8 cellular contexts compared by ENCODE assay signal in genomic region chr22:40637181-40638150, GRCh38. TPM values are rescaled to one million over a fixed set of nuclear protein-coding genes. Genes with fewer than 3 reads are reported as not detected.
DNase-seq lines count a peak whose midpoint lies in the region; ATAC-seq, FAIRE-seq and TF ChIP-seq lines count a peak whose summit lies in the region.

No MANE protein-coding gene starts in this region.

- H3K9me1 ChIP-seq in K562 (ENCODE audit: control insufficient read depth, insufficient read depth, low read length): no peaks in the 10 kb centered on the region
- no peaks in the 10 kb centered on the region for H3K9me1 ChIP-seq in keratinocyte (ENCODE audit: control insufficient read depth, extremely low read depth, insufficient read depth, low read length)

- H3K4me3 ChIP-seq in GM08714 (ENCODE audit: low read length) (peak overlapping the region; percentile 81), K562 (peak overlapping the region; percentile 86), keratinocyte (ENCODE audit: control insufficient read depth in 2 of 3, extremely low read depth in 1 of 3, insufficient read depth in 2 of 3, low read depth in 1 of 3, low read length in 3 of 3) (peak overlapping the region; percentile 72 to 95 (median 76))

- intact Hi-C loops in K562 (cut with micrococcal nuclease): no loop called here

- no peaks in the 10 kb centered on the region for H3K27me3 ChIP-seq in K562 (ENCODE audit: control insufficient read depth in 2 of 2, insufficient read depth in 2 of 2, low read length in 2 of 2)
- H3K27me3 ChIP-seq in keratinocyte (ENCODE audit: control insufficient read depth, extremely low read depth, insufficient read depth, low read length): no peaks in the 10 kb centered on the region

- H3K4me1 ChIP-seq in K562 (replicated peaks in 1 of 2; ENCODE audit: control insufficient read depth in 2 of 2, insufficient read depth in 2 of 2, low read length in 2 of 2) (peaks cover 13 to 23% of the 10 kb centered on the region in 2 experiments; a peak in 4 of 5 replicates), keratinocyte (ENCODE audit: control insufficient read depth, extremely low read depth, insufficient read depth, low read length) (peaks cover 22% of the 10 kb centered on the region)

- 41% methylated on average over 37 of the region's 46 CpGs for WGBS in K562 (ENCODE audit: insufficient coverage, low coverage, missing lambda C conversion rate)

- TF ChIP-seq RAD21 in K562 (CRISPR knock-in tag; conservative IDR thresholded peaks at IDR 0.05 in 1 of 2, IDR thresholded peaks at IDR 0.05 in 1 of 2): no peak

- H3K36me3 ChIP-seq in K562 (ENCODE audit: control insufficient read depth, insufficient read depth, low read length): no peaks in the 10 kb centered on the region
- H3K36me3 ChIP-seq in keratinocyte (ENCODE audit: control insufficient read depth in 2 of 2, extremely low read depth in 1 of 2, insufficient read depth in 2 of 2, low read length in 2 of 2): no peaks in the 10 kb centered on the region

- no peak for TF ChIP-seq POLR2A in K562 (conservative IDR thresholded peaks at IDR 0.05)

- in situ Hi-C loops in K562 (cut with MboI): no loop called here

- peak overlapping the region; percentile 94 to 98 (median 97) for H3K4me3 Mint-ChIP-seq in T-cell

- TSS peak; percentile 80 for BruUV-seq in K562 (replicated peaks; lab: Mats Ljungman, UMichigan)

- FAIRE-seq in K562 (lab: Jason Lieb, UNC) (no peak), keratinocyte (lab: Jason Lieb, UNC) (no peak)

- H3K9ac ChIP-seq in K562 (ENCODE audit: insufficient read depth in 1 of 2, low read depth in 2 of 2, low read length in 2 of 2): peak overlapping the region; percentile 94 to 98
- peak overlapping the region; percentile 85 for H3K9ac ChIP-seq in keratinocyte (ENCODE audit: control insufficient read depth, extremely low read depth, insufficient read depth, low read length)

- H3K79me2 ChIP-seq in K562 (ENCODE audit: control insufficient read depth, insufficient read depth, low read length) (peaks cover 38% of the 10 kb centered on the region), keratinocyte (ENCODE audit: control insufficient read depth, insufficient read depth, low read length) (peaks cover 40% of the 10 kb centered on the region)

- no peaks in the 10 kb centered on the region for H3K27me3 Mint-ChIP-seq in T-cell

- H3K9me3 Mint-ChIP-seq in T-cell: no peaks in the 10 kb centered on the region

- no peaks in the 10 kb centered on the region for H3K9me3 ChIP-seq in K562 (replicated peaks; ENCODE audit: control insufficient read depth, insufficient read depth, low read depth, low read length)
- H3K9me3 ChIP-seq in keratinocyte (ENCODE audit: control insufficient read depth, low read depth, low read length): no peaks in the 10 kb centered on the region

- H2AFZ ChIP-seq in K562 (ENCODE audit: low read depth, low read length) (peak overlapping the region; percentile 97), keratinocyte (ENCODE audit: control insufficient read depth, low read length) (peak overlapping the region; percentile 73)

- CTCF ChIA-PET in T-cell (lab: Charles Lee): interaction anchor here in 1 of 2 donors (0.6 to 1.4 kb wide), 6 partner anchors 8 to 393 kb away, joined by 3 to 6 read pairs (median 3); no protein-coding TSS in a partner anchor
- CTCF ChIA-PET in K562 (lab: Yijun Ruan, JAX; ENCODE audit: low intra/inter-chr PET ratio): no interaction called here

- TF ChIP-seq EP300 in K562 (IDR thresholded peaks at IDR 0.05; ENCODE audit: low read length): no peak

- TF ChIP-seq CTCF in K562 (IDR thresholded peaks at IDR 0.05 in 2 of 3, conservative IDR thresholded peaks at IDR 0.05 in 1 of 3; ENCODE audit: insufficient read depth in 2 of 3, low read depth in 1 of 3, low read length in 3 of 3) (no peak), keratinocyte (optimal IDR thresholded peaks at IDR 0.05 in 1 of 3, IDR thresholded peaks at IDR 0.05 in 1 of 3, conservative IDR thresholded peaks at IDR 0.05 in 1 of 3; ENCODE audit: extremely low read depth in 1 of 3, insufficient read depth in 2 of 3, low read length in 3 of 3) (no peak)

- H3K27ac Mint-ChIP-seq in T-cell: peak overlapping the region; percentile 92 to 97

- H3K4me1 Mint-ChIP-seq in T-cell: peaks cover 35 to 37% (median 37%) of the 10 kb centered on the region in 3 donors

- ATAC-seq in HG03064 (IDR thresholded peaks at IDR 0.05; ENCODE audit: low read depth, unreplicated experiment) (peak; percentile 25), T-cell (replicated peaks in 1 of 4) (peak; percentile 24 to 38 (median 36)), K562 (peak; percentile 4; the same call in 1 of the 3 replicates)

- no peaks in the 10 kb centered on the region for H3K36me3 Mint-ChIP-seq in T-cell

- H4K20me1 ChIP-seq in K562 (replicated peaks; ENCODE audit: control insufficient read depth, insufficient read depth, low read length) (0 out of 2 replicates have a peak, but pooled peaks cover 4% of the 10 kb centered on the region), keratinocyte (ENCODE audit: control insufficient read depth, extremely low read depth, insufficient read depth, low read length) (peaks cover 11% of the 10 kb centered on the region)

- POLR2A ChIA-PET in T-cell (lab: Charles Lee) (interaction anchor here (0.6 to 1.0 kb wide), 5 partner anchors 10 to 1512 kb away, joined by 3 to 8 read pairs (median 3); no protein-coding TSS in a partner anchor), K562 (lab: Yijun Ruan, JAX) (interaction anchor here (0.6 to 3.8 kb wide), 10 partner anchors 11 to 1567 kb away, joined by 3 to 20 read pairs (median 4); no protein-coding TSS in a partner anchor)

- peak overlapping the region; percentile 93 for H3K4me2 ChIP-seq in K562 (ENCODE audit: insufficient read depth, low read length)
- H3K4me2 ChIP-seq in keratinocyte (ENCODE audit: control insufficient read depth, extremely low read depth, insufficient read depth, low read depth, low read length): peak overlapping the region; percentile 96

- peak overlapping the region; percentile 94 for H3K27ac ChIP-seq in K562 (ENCODE audit: extremely low read depth, low read depth, low read length)
- H3K27ac ChIP-seq in keratinocyte (ENCODE audit: control insufficient read depth, insufficient read depth, low read length): peak overlapping the region; percentile 88

- DNase-seq in T-cell: peak in 26 of 34 experiments; percentile 5 to 52 (median 34)
- DNase-seq in K562 (ENCODE audit: extremely low read depth in 1 of 4, low spot score in 3 of 4): peak in 3 of 4 experiments; percentile 31 to 42 (median 37)
- no peak for DNase-seq in keratinocyte (ENCODE audit: low read depth, low spot score)
- DNase-seq in stimulated activated CD4-positive, alpha-beta T cell treated with anti-CD3 and anti-CD28 coated beads, Interleukin-1b, Interleukin-23, amount 100 ng/mL, for 4 hours (ENCODE audit: low read depth in 2 of 2): peak; percentile 31 to 53
- no peak for DNase-seq in NCI-H1048 (lab: John Stamatoyannopoulos, UW)
- no peak for DNase-seq in middle frontal gyrus (ENCODE audit: extremely low spot score, low spot score)

- dilution Hi-C loops in keratinocyte (cut with MboI; ENCODE audit: extremely low pct_ligation_motif_present, low sequenced_read_pairs): loop anchor here (25.0 kb wide), 1 partner anchor 100 kb away; no protein-coding TSS in a partner anchor

RNA-seq across cellular contexts. Expression of gene MRTFA, which starts 0.9 kb away (rescaled TPM):
- total RNA-seq in T-cell (100 to 1,000 TPM in 3 of 5 donors, 10 to 100 TPM in 2; 81.9 to 118 (median 114) TPM), K562 (2014; rRNA removed) (10.6 and 10.9 TPM in 2 replicates), K562 (2014; rRNA removed; fragmentation: Illumina TruSeq; extraction: Trizol) (3.4 and 3.7 TPM in 2 replicates), K562 (2015; rRNA removed; fragmentation: Illumina TruSeq; extraction: Trizol) (3.6 and 5.2 TPM in 2 replicates), K562 (2021) (21.1 TPM in 2 replicates)
- 49.0 and 82.5 TPM in 2 replicates for total RNA-seq in K562 (2011; cell fraction: chromatin; rRNA removed; ENCODE audit: low replicate concordance)
- total RNA-seq in K562 (2011; cell fraction: nucleolus; rRNA removed): 38.9 and 51.6 TPM in 2 replicates
- total RNA-seq in K562 (2011; cell fraction: nucleoplasm; rRNA removed): 46.1 and 57.6 TPM in 2 replicates
- polyA plus RNA-seq in K562 (2011; rRNA removed) (1.2 and 2.6 TPM in 2 replicates), K562 (2014; fragmentation: Illumina TruSeq; extraction: Trizol) (6.3 and 9.6 TPM in 2 replicates), K562 (2014; fragmentation: Nextera tagmentation; extraction: Ambion mirVana) (under 1 TPM; 0.84 to 0.97 TPM), K562 (2014; rRNA removed) (5.6 and 6.9 TPM in 2 replicates), keratinocyte (5.6 to 14.3 TPM (median 6.5 TPM) in 3 replicates)
- 2.2 and 2.4 TPM in 2 replicates for polyA plus RNA-seq in K562 (2011; cell fraction: cytosol; rRNA removed)
- 10.3 and 11.6 TPM in 2 replicates for polyA plus RNA-seq in K562 (2011; cell fraction: nucleus; rRNA removed)
- 12.8 and 15.5 TPM in 2 replicates for polyA plus RNA-seq in K562 (2012)
- polyA minus RNA-seq in K562 (2011; rRNA and poly(A)+ RNA removed): 9.5 and 10.3 TPM in 2 replicates
- polyA minus RNA-seq in K562 (2011; cell fraction: cytosol; rRNA and poly(A)+ RNA removed): 10.8 and 14.7 TPM in 2 replicates
- 17.6 and 19.1 TPM in 2 replicates for polyA minus RNA-seq in K562 (2011; cell fraction: nucleus; rRNA and poly(A)+ RNA removed)
- polyA plus RNA-seq in keratinocyte (2011; ENCODE audit: low read depth): 8.2 TPM
- 4.9 and 10.8 TPM in 2 replicates for polyA plus RNA-seq in keratinocyte (2011; cell fraction: cytosol; rRNA removed)
- 33.6 and 38.9 TPM in 2 replicates for polyA plus RNA-seq in keratinocyte (2011; cell fraction: nucleus; rRNA removed)
- 22.3 and 39.1 TPM in 2 replicates for polyA plus RNA-seq in keratinocyte (2012; ENCODE audit: low replicate concordance)
- polyA minus RNA-seq in keratinocyte: 28.4 to 116 TPM (median 38.1 TPM) in 3 replicates
- polyA minus RNA-seq in keratinocyte (2011; cell fraction: cytosol; rRNA and poly(A)+ RNA removed): 52.6 TPM
- polyA minus RNA-seq in keratinocyte (2011; cell fraction: nucleus; rRNA and poly(A)+ RNA removed): 49.2 and 94.8 TPM in 2 replicates

RNA-seq across cellular contexts. Expression of gene MCHR1, which starts 41.8 kb away (rescaled TPM):
- total RNA-seq in T-cell (not detected), K562 (2014; rRNA removed) (not detected in 2 replicates), K562 (2014; rRNA removed; fragmentation: Illumina TruSeq; extraction: Trizol) (not detected in 2 replicates), K562 (2015; rRNA removed; fragmentation: Illumina TruSeq; extraction: Trizol) (not detected in 2 replicates), K562 (2021) (not detected in 2 replicates)
- total RNA-seq in K562 (2011; cell fraction: chromatin; rRNA removed; ENCODE audit: low replicate concordance): 1.5 TPM in 1 of 2 replicates, not detected in the other
- total RNA-seq in K562 (2011; cell fraction: nucleolus; rRNA removed): 0.26 and 1.2 TPM in 2 replicates
- total RNA-seq in K562 (2011; cell fraction: nucleoplasm; rRNA removed): 0.22 TPM in 1 of 2 replicates, not detected in the other
- polyA plus RNA-seq in K562 (2011; rRNA removed) (0.31 and 0.50 TPM in 2 replicates), K562 (2014; fragmentation: Illumina TruSeq; extraction: Trizol) (not detected in 2 replicates), K562 (2014; fragmentation: Nextera tagmentation; extraction: Ambion mirVana) (under 1 TPM in 1 of 2 experiments, not detected in 1; 0.03 TPM), K562 (2014; rRNA removed) (not detected in 2 replicates), keratinocyte (0.12 to 0.24 TPM in 2 of 3 replicates, not detected in the other)
- 0.47 and 0.81 TPM in 2 replicates for polyA plus RNA-seq in K562 (2011; cell fraction: cytosol; rRNA removed)
- polyA plus RNA-seq in K562 (2011; cell fraction: nucleus; rRNA removed): 0.25 and 0.57 TPM in 2 replicates
- polyA plus RNA-seq in K562 (2012): 0.03 and 0.20 TPM in 2 replicates
- polyA minus RNA-seq in K562 (2011; rRNA and poly(A)+ RNA removed): 0.09 and 2.6 TPM in 2 replicates
- polyA minus RNA-seq in K562 (2011; cell fraction: cytosol; rRNA and poly(A)+ RNA removed): 1.7 TPM in 1 of 2 replicates, not detected in the other
- polyA minus RNA-seq in K562 (2011; cell fraction: nucleus; rRNA and poly(A)+ RNA removed): not detected in 2 replicates
- polyA plus RNA-seq in keratinocyte (2011; ENCODE audit: low read depth): not detected
- polyA plus RNA-seq in keratinocyte (2011; cell fraction: cytosol; rRNA removed): 0.11 TPM in 1 of 2 replicates, not detected in the other
- 0.19 and 0.29 TPM in 2 replicates for polyA plus RNA-seq in keratinocyte (2011; cell fraction: nucleus; rRNA removed)
- not detected in 2 replicates for polyA plus RNA-seq in keratinocyte (2012; ENCODE audit: low replicate concordance)
- polyA minus RNA-seq in keratinocyte: 1.8 TPM in 1 of 3 replicates, not detected in the others
- not detected for polyA minus RNA-seq in keratinocyte (2011; cell fraction: cytosol; rRNA and poly(A)+ RNA removed)
- not detected in 2 replicates for polyA minus RNA-seq in keratinocyte (2011; cell fraction: nucleus; rRNA and poly(A)+ RNA removed)

Comparison
In these comparisons a context has a peak if more than half of its experiments do, and no peak if none do; other contexts are left out.
1. DNase-seq: peak in T-cell (26 of 34), K562 (3 of 4) and stimulated activated CD4-positive, alpha-beta T cell treated with anti-CD3 and anti-CD28 coated beads, Interleukin-1b, Interleukin-23, amount 100 ng/mL, for 4 hours (2 of 2); none in keratinocyte (single experiment), NCI-H1048 (single experiment) and middle frontal gyrus (single experiment).
2. Peak in every context shown above with its lines, with median percentiles within 50 percentile points of each other: H3K4me3 ChIP-seq and ATAC-seq.